Comparison of ENCODE assay signal across 1 cellular context in the genomic region with DNA sequence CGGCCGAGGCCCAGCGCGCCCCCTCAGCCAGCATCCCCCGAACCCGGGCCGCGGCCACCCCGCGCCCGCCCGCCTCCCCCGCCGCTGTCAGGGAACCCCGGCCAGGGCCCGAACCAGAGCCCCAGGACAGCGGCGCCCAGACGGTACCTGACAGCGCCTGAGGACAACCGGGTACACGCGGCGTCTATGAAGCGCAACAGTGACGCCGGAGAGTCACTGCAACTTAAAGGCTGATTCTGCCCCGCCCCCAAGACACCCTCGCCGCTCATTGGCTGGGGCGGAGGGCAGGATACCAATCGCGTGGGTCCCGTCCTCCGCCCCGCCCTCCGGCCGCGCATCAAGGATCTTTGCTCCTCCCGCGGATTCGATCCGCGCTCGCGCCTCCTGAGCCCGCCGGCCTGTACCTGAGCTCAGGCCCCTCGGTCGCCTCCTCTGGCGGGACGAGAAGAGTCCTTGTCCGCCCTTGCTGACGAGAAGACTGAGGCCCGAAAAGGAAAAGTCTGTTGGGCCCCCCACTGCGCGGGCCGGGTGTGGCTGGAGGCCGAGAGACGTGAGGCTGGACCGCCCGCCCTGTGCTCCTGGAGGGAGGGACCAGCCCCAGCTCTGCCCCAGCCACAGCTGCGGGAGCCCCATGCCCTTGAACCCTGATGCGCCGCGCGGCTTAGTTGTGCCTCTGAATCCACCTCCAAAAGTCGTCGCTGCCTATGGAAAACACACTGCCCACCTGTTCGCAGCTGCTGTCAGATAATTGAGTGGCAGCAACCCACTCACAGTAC.
TF ChIP-seq lines count a peak whose summit lies in the region.

A gene (minus strand): TSS at position 198 of the 776 bp plus-strand sequence. CDS start 6,752 bp downstream, outside the sequence.

TF ChIP-seq in Ishikawa, 13 proteins besides CTCF, POLR2A, EP300 and RAD21 (continued from another document):
- TF ChIP-seq, protein P1, sequence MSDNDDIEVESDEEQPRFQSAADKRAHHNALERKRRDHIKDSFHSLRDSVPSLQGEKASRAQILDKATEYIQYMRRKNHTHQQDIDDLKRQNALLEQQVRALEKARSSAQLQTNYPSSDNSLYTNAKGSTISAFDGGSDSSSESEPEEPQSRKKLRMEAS (IDR thresholded peaks at IDR 0.05) = peak; percentile 91
- TF ChIP-seq CREB1 (IDR thresholded peaks at IDR 0.05; ENCODE audit: low read depth) = peak; percentile 62
TF ChIP-seq in Ishikawa: peak in this region for 9.
